ENCODE assay signal across 18 cellular contexts in the genomic region with DNA sequence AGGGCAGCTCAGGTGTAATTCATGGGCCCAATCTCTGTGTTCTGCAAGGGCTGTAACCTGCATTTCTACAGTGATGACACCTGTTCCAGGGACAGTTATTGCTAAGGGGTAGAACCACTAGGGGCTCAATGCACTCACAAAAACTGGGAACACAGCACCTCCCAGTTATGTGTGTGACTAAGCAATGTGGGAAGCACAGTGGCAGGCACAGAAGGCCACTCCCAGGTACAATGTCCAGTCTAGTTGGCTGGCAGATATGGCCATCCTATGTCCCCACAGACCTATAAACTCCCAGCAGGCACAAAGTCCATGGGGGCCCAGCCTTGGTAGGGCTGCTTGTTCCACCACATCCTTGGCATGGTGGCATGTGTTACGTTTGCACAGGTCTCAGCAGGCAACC. TPM values are rescaled to one million over a fixed set of nuclear protein-coding genes. Genes with fewer than 3 reads are reported as not detected.
DNase-seq lines count a peak whose midpoint lies in the region; ATAC-seq and TF ChIP-seq lines count a peak whose summit lies in the region.
"Had no signal": no experiment of that assay in that cellular context is flagged by ENCODE, and none has a peak within 500 bp of the region (broad histone marks: within the 10 kb centered on the region; RNA-seq: fewer than 3 reads in every experiment).

No MANE protein-coding gene starts in this region.

- peaks cover 7% of the 10 kb centered on the region for H3K4me1 ChIP-seq in mucosa of descending colon (ENCODE audit: low read depth)

- ATAC-seq in left colon (peak; percentile 97), mucosa of descending colon (peak; percentile 98)
- ATAC-seq in activated CD4-positive, CD25-positive, alpha-beta regulatory T cell treated with anti-CD3 and anti-CD28 coated beads, Interleukin-2, amount 50 U/mL, for 24 hours: no peak

- H3K36me3 ChIP-seq in mucosa of descending colon (ENCODE audit: low read depth): no peaks in the 10 kb centered on the region

- peak; percentile 68 for DNase-seq in LoVo (ENCODE audit: low spot score)
- peak; percentile 78 to 89 for DNase-seq in left colon
- DNase-seq in mucosa of descending colon: peak; percentile 78 to 87 (median 81)
- DNase-seq in caudate nucleus (lab: John Stamatoyannopoulos, UW): no peak
- DNase-seq in activated T-cell treated with anti-CD3 and anti-CD28 coated beads for 4 hours: no peak
- DNase-seq in posterior cingulate gyrus: no peak
- DNase-seq: ACHN; C1 segment of cervical spinal cord; CD4-positive, alpha-beta memory T cell; COR-L47; DMS153; DND-41; GDM1; GOT3; H9 had no signal

- H3K27ac ChIP-seq in caudate nucleus (ENCODE audit: low read depth, low read length): no peak overlapping the region

- intact Hi-C loops in left colon (cut with DNase I, micrococcal nuclease): no loop called here
- intact Hi-C loops in mucosa of descending colon (cut with DNase I, micrococcal nuclease): no loop called here
- intact Hi-C loops in posterior cingulate gyrus (cut with DNase I): no loop called here

- no peaks in the 10 kb centered on the region for H3K9me3 ChIP-seq in mucosa of descending colon

- no peak for TF ChIP-seq CTCF in mucosa of descending colon (IDR thresholded peaks at IDR 0.05)

- H3K4me3 ChIP-seq in mucosa of descending colon: no peak overlapping the region

RNA-seq across cellular contexts. Expression of a gene that starts 25.7 kb away (rescaled TPM):
- total RNA-seq in left colon: under 1 TPM; 0.24 to 0.42 TPM
- under 1 TPM in 2 of 3 donors, not detected in 1; 0.34 to 0.58 TPM for total RNA-seq in mucosa of descending colon
- total RNA-seq: A172; B cell; CD4-positive, alpha-beta memory T cell; H9 had no signal

Comparison
In these comparisons a context has a peak if more than half of its experiments do, and no peak if none do; other contexts are left out.
1. DNase-seq: peak in LoVo (single experiment), left colon (2 of 2) and mucosa of descending colon (3 of 3); none in caudate nucleus (0 of 61), activated T-cell treated with anti-CD3 and anti-CD28 coated beads for 4 hours (single experiment) and posterior cingulate gyrus (0 of 10).
2. ATAC-seq: peak in left colon (single experiment) and mucosa of descending colon (single experiment); none in activated CD4-positive, CD25-positive, alpha-beta regulatory T cell treated with anti-CD3 and anti-CD28 coated beads, Interleukin-2, amount 50 U/mL, for 24 hours (0 of 2).